ENCODE assay signal across 15 cellular contexts in genomic region chr20:49999329-49999728, GRCh38. TPM values are rescaled to one million over a fixed set of nuclear protein-coding genes. Genes with fewer than 3 reads are reported as not detected.
A peak's percentile ranks its signal among the peaks of the same experiment; 100 is the strongest.
DNase-seq lines count a peak whose midpoint lies in the region; ATAC-seq and TF ChIP-seq lines count a peak whose summit lies in the region.
"Had no signal": no experiment of that assay in that cellular context is flagged by ENCODE, and none has a peak within 500 bp of the region (broad histone marks: within the 10 kb centered on the region; RNA-seq: fewer than 3 reads in every experiment).

No MANE protein-coding gene starts in this region.

- intact Hi-C loops in OCI-LY7 (cut with micrococcal nuclease; ENCODE audit: unreplicated experiment), result no loop called here

- no peaks in the 10 kb centered on the region for H3K9me3 Mint-ChIP-seq in activated T-cell treated with anti-CD3 and anti-CD28 coated beads, Interleukin-2, amount 50 U/mL, for 4 hours
- H3K9me3 Mint-ChIP-seq in activated T-cell treated with anti-CD3 and anti-CD28 coated beads, Interleukin-2, amount 50 U/mL, for 24 hours, result no peaks in the 10 kb centered on the region

- H3K4me3 Mint-ChIP-seq in activated T-cell treated with anti-CD3 and anti-CD28 coated beads, Interleukin-2, amount 50 U/mL, for 4 hours, result no peak overlapping the region
- H3K4me3 Mint-ChIP-seq in activated T-cell treated with anti-CD3 and anti-CD28 coated beads, Interleukin-2, amount 50 U/mL, for 24 hours, result no peak overlapping the region

- H2AFZ ChIP-seq in OCI-LY7 (ENCODE audit: low read length), result peak overlapping the region; percentile 26; the same call in 1 of the 2 replicates

- no peak for TF ChIP-seq CTCF in OCI-LY7 (conservative IDR thresholded peaks at IDR 0.05; ENCODE audit: low read length)

- no TSS peak for BruUV-seq in OCI-LY7 (replicated peaks; lab: Mats Ljungman, UMichigan)

- POLR2A ChIA-PET in OCI-LY7 (lab: Charles Lee), result interaction anchor here (0.6 to 2.3 kb wide), 7 partner anchors 13 to 347 kb away, joined by 3 to 16 read pairs (median 5); no protein-coding TSS in a partner anchor

- CTCF ChIA-PET in OCI-LY7 (lab: Charles Lee; ENCODE audit: unreplicated experiment), result no interaction called here

- no peaks in the 10 kb centered on the region for H3K36me3 ChIP-seq in OCI-LY7 (ENCODE audit: insufficient read depth, low read length)
- H3K36me3 ChIP-seq: colonic mucosa, vagina had no signal

- no peaks in the 10 kb centered on the region for H3K4me1 Mint-ChIP-seq in activated T-cell treated with anti-CD3 and anti-CD28 coated beads, Interleukin-2, amount 50 U/mL, for 4 hours (ENCODE audit: low read depth)
- H3K4me1 Mint-ChIP-seq in activated T-cell treated with anti-CD3 and anti-CD28 coated beads, Interleukin-2, amount 50 U/mL, for 24 hours (ENCODE audit: low read depth), result peaks cover 17% of the 10 kb centered on the region

- no peak overlapping the region for H3K27ac Mint-ChIP-seq in activated T-cell treated with anti-CD3 and anti-CD28 coated beads, Interleukin-2, amount 50 U/mL, for 24 hours

- H3K36me3 Mint-ChIP-seq in activated T-cell treated with anti-CD3 and anti-CD28 coated beads, Interleukin-2, amount 50 U/mL, for 4 hours (ENCODE audit: insufficient read depth), result no peaks in the 10 kb centered on the region
- H3K36me3 Mint-ChIP-seq in activated T-cell treated with anti-CD3 and anti-CD28 coated beads, Interleukin-2, amount 50 U/mL, for 24 hours (ENCODE audit: low read depth), result no peaks in the 10 kb centered on the region

- peaks cover 16% of the 10 kb centered on the region for H3K27me3 Mint-ChIP-seq in activated T-cell treated with anti-CD3 and anti-CD28 coated beads, Interleukin-2, amount 50 U/mL, for 4 hours (ENCODE audit: low read depth)
- H3K27me3 Mint-ChIP-seq in activated T-cell treated with anti-CD3 and anti-CD28 coated beads, Interleukin-2, amount 50 U/mL, for 24 hours, result peaks cover 9% of the 10 kb centered on the region

- peak; percentile 72 to 75 for ATAC-seq in activated T-cell treated with anti-CD3 and anti-CD28 coated beads, Interleukin-2, amount 50 U/mL, for 4 hours
- ATAC-seq in GM21381 (IDR thresholded peaks at IDR 0.05; ENCODE audit: unreplicated experiment) (peak; percentile 61), GM18517 (IDR thresholded peaks at IDR 0.05; ENCODE audit: unreplicated experiment) (no peak), HG03378 (IDR thresholded peaks at IDR 0.05; ENCODE audit: unreplicated experiment) (no peak), GM18520 (IDR thresholded peaks at IDR 0.05; ENCODE audit: unreplicated experiment) (no peak)
- ATAC-seq: mucosa of descending colon had no signal

- no peak overlapping the region for H3K27ac ChIP-seq in OCI-LY7 (ENCODE audit: low read depth, low read length, poor library complexity, severe bottlenecking)
- H3K27ac ChIP-seq: colonic mucosa, vagina had no signal

- DNase-seq in activated T-cell treated with anti-CD3 and anti-CD28 coated beads, Interleukin-2, amount 50 U/mL, for 4 hours, result no peak
- no peak for DNase-seq in activated T-cell treated with anti-CD3 and anti-CD28 coated beads, Interleukin-2, amount 50 U/mL, for 24 hours
- DNase-seq in OCI-LY7 (ENCODE audit: low spot score), result no peak
- peak; percentile 16 for DNase-seq in stimulated activated CD8-positive, alpha-beta memory T cell treated with anti-CD3 and anti-CD28 coated beads, Interleukin-4, amount 100 ng/mL, for 24 hours (ENCODE audit: low read depth)
- DNase-seq: activated gamma-delta T cell, colonic mucosa, HCEC 1CT, mucosa of descending colon, retina, RPMI8226 had no signal

- peaks cover 33% of the 10 kb centered on the region for H3K4me1 ChIP-seq in OCI-LY7 (ENCODE audit: insufficient read depth, low read length, poor library complexity, severe bottlenecking)
- H3K4me1 ChIP-seq: colonic mucosa, vagina had no signal

- no peaks in the 10 kb centered on the region for H4K20me1 ChIP-seq in OCI-LY7 (ENCODE audit: insufficient read depth, low read length)

- no peaks in the 10 kb centered on the region for H3K9me3 ChIP-seq in OCI-LY7 (ENCODE audit: low read length)
- H3K9me3 ChIP-seq: colonic mucosa, mucosa of descending colon, vagina had no signal

- no peaks in the 10 kb centered on the region for H3K9me2 ChIP-seq in OCI-LY7 (ENCODE audit: insufficient read depth, low read length)

- peak overlapping the region; percentile 25; the same call in 1 of the 2 replicates for H3K4me2 ChIP-seq in OCI-LY7 (ENCODE audit: low read length)

- H3K79me2 ChIP-seq in OCI-LY7 (ENCODE audit: insufficient read depth, low read depth, low read length), result no peaks in the 10 kb centered on the region

- no peak overlapping the region for H3K4me3 ChIP-seq in OCI-LY7 (ENCODE audit: low read depth, low read length, poor library complexity, severe bottlenecking)
- H3K4me3 ChIP-seq: colonic mucosa, mucosa of descending colon, vagina had no signal

RNA-seq across cellular contexts. Expression of gene SNAI1, which starts 16.5 kb away (rescaled TPM):
- total RNA-seq in activated T-cell treated with anti-CD3 and anti-CD28 coated beads, Interleukin-2, amount 50 U/mL, for 4 hours, result 1 to 10 TPM; 1.1 to 1.8 (median 1.3) TPM
- 1.0 and 3.6 TPM in 2 replicates for total RNA-seq in OCI-LY7 (2014; rRNA removed; shearing (Covaris generic))
- total RNA-seq in OCI-LY7 (2022), result 1.6 and 1.8 TPM in 2 replicates

Comparison
In these comparisons a context has a peak if more than half of its experiments do, and no peak if none do; other contexts are left out.
1. ATAC-seq: peak in activated T-cell treated with anti-CD3 and anti-CD28 coated beads, Interleukin-2, amount 50 U/mL, for 4 hours (2 of 2) and GM21381 (single experiment); none in GM18517 (single experiment), HG03378 (single experiment) and GM18520 (single experiment).